ENCODE assay signal across 8 cellular contexts in genomic region chr2:186485576-186485870, GRCh38. TPM values are rescaled to one million over a fixed set of nuclear protein-coding genes. Genes with fewer than 3 reads are reported as not detected.
DNase-seq lines count a peak whose midpoint lies in the region; ATAC-seq, FAIRE-seq and TF ChIP-seq lines count a peak whose summit lies in the region.

No MANE protein-coding gene starts in this region.

- CTCF ChIA-PET in activated CD8-positive, alpha-beta memory T cell treated with anti-CD3 and anti-CD28 coated beads, Interleukin-2, amount 10 ng/mL, durations not matched to agents 7 days and 5 days (lab: Charles Lee): interaction anchor here (0.9 to 1.9 kb wide), 3 partner anchors 18 to 156 kb away, joined by 4 to 13 read pairs (median 4); no protein-coding TSS in a partner anchor

- dilution Hi-C loops in keratinocyte (cut with MboI; ENCODE audit: extremely low pct_ligation_motif_present, low sequenced_read_pairs): no loop called here

- peaks cover 2% of the 10 kb centered on the region for H3K9me1 ChIP-seq in keratinocyte (ENCODE audit: control insufficient read depth, extremely low read depth, insufficient read depth, low read length)

- H3K27me3 ChIP-seq in keratinocyte (ENCODE audit: control insufficient read depth, extremely low read depth, insufficient read depth, low read length) (no peaks in the 10 kb centered on the region), thyroid gland (no peaks in the 10 kb centered on the region)

- intact Hi-C loops in thyroid gland (cut with DNase I): no loop called here

- H2AFZ ChIP-seq in keratinocyte (ENCODE audit: control insufficient read depth, low read length): peak overlapping the region; percentile 90

- 0% methylated on average over 10 of the region's 10 CpGs for WGBS in thyroid gland, 2 donors

- H3K4me2 ChIP-seq in keratinocyte (ENCODE audit: control insufficient read depth, extremely low read depth, insufficient read depth, low read depth, low read length): peak overlapping the region; percentile 93

- H3K4me1 ChIP-seq in keratinocyte (ENCODE audit: control insufficient read depth, extremely low read depth, insufficient read depth, low read length) (peaks cover 33% of the 10 kb centered on the region), thyroid gland (peaks cover 21 to 25% of the 10 kb centered on the region in 2 donors)

- H3K27ac ChIP-seq in keratinocyte (ENCODE audit: control insufficient read depth, insufficient read depth, low read length) (peak overlapping the region; percentile 97), thyroid gland (peak overlapping the region; percentile 80 to 93 (median 91))

- in situ Hi-C loops in GM13977 (cut with MboI; ENCODE audit: low pct_unique_long_range_greater_than_20kb, low sequenced_read_pairs, unreplicated experiment): no loop called here

- no peak for TF ChIP-seq POLR2A in thyroid gland (IDR thresholded peaks at IDR 0.05)

- TF ChIP-seq CTCF in keratinocyte (optimal IDR thresholded peaks at IDR 0.05 in 1 of 3, IDR thresholded peaks at IDR 0.05 in 1 of 3, conservative IDR thresholded peaks at IDR 0.05 in 1 of 3; ENCODE audit: extremely low read depth in 1 of 3, insufficient read depth in 2 of 3, low read length in 3 of 3) (no peak), thyroid gland (IDR thresholded peaks at IDR 0.05) (no peak), GM13977 (IDR thresholded peaks at IDR 0.05; ENCODE audit: extremely low read depth, insufficient read depth, missing control alignments) (no peak)

- peak overlapping the region; percentile 98 for H3K9ac ChIP-seq in keratinocyte (ENCODE audit: control insufficient read depth, extremely low read depth, insufficient read depth, low read length)

- DNase-seq in activated CD8-positive, alpha-beta memory T cell treated with anti-CD3 and anti-CD28 coated beads, Interleukin-2, amount 10 ng/mL, durations not matched to agents 7 days and 5 days: no peak
- DNase-seq in activated CD8-positive, alpha-beta memory T cell treated with anti-CD3 and anti-CD28 coated beads, Interleukin-2, amount 50 U/mL, for 48 hours: no peak
- DNase-seq in keratinocyte (ENCODE audit: low read depth, low spot score): no peak
- no peak for DNase-seq in thyroid gland
- DNase-seq in GM13977 (ENCODE audit: low spot score): no peak
- no peak for DNase-seq in NCI-H1417 treated with DMSO at 0.1 percent for 48 hours (lab: John Stamatoyannopoulos, UW)
- no peak for DNase-seq in NCI-H526 treated with DMSO at 0.1 percent for 48 hours (lab: John Stamatoyannopoulos, UW)

- peak overlapping the region; percentile 98 for H3K4me3 Mint-ChIP-seq in activated CD8-positive, alpha-beta memory T cell treated with anti-CD3 and anti-CD28 coated beads, Interleukin-2, amount 10 ng/mL, durations not matched to agents 7 days and 5 days
- peak overlapping the region; percentile 99 for H3K4me3 Mint-ChIP-seq in activated T-helper 17 cell treated with anti-CD3 and anti-CD28 coated beads, Interleukin-2, amount 50 U/mL, for 72 hours

- no peaks in the 10 kb centered on the region for H3K9me3 Mint-ChIP-seq in activated CD8-positive, alpha-beta memory T cell treated with anti-CD3 and anti-CD28 coated beads, Interleukin-2, amount 10 ng/mL, durations not matched to agents 7 days and 5 days (ENCODE audit: low read depth)
- H3K9me3 Mint-ChIP-seq in activated T-helper 17 cell treated with anti-CD3 and anti-CD28 coated beads, Interleukin-2, amount 50 U/mL, for 72 hours: no peaks in the 10 kb centered on the region

- H3K4me3 ChIP-seq in keratinocyte (ENCODE audit: control insufficient read depth in 2 of 3, extremely low read depth in 1 of 3, insufficient read depth in 2 of 3, low read depth in 1 of 3, low read length in 3 of 3) (peak overlapping the region; percentile 66 to 76 (median 72)), thyroid gland (replicated peaks in 1 of 3) (peak overlapping the region; percentile 63 to 90 (median 75))

- peaks cover 4% of the 10 kb centered on the region for H4K20me1 ChIP-seq in keratinocyte (ENCODE audit: control insufficient read depth, extremely low read depth, insufficient read depth, low read length)

- peaks cover 55% of the 10 kb centered on the region for H3K79me2 ChIP-seq in keratinocyte (ENCODE audit: control insufficient read depth, insufficient read depth, low read length)

- H3K36me3 Mint-ChIP-seq in activated CD8-positive, alpha-beta memory T cell treated with anti-CD3 and anti-CD28 coated beads, Interleukin-2, amount 10 ng/mL, durations not matched to agents 7 days and 5 days: peaks cover 9% of the 10 kb centered on the region
- peaks cover 38% of the 10 kb centered on the region for H3K36me3 Mint-ChIP-seq in activated T-helper 17 cell treated with anti-CD3 and anti-CD28 coated beads, Interleukin-2, amount 50 U/mL, for 72 hours (ENCODE audit: low read depth)

- H3K36me3 ChIP-seq in keratinocyte (ENCODE audit: control insufficient read depth in 2 of 2, extremely low read depth in 1 of 2, insufficient read depth in 2 of 2, low read length in 2 of 2): no peaks in the 10 kb centered on the region
- H3K36me3 ChIP-seq in thyroid gland: no peaks in the 10 kb centered on the region

- H3K27ac Mint-ChIP-seq in activated CD8-positive, alpha-beta memory T cell treated with anti-CD3 and anti-CD28 coated beads, Interleukin-2, amount 10 ng/mL, durations not matched to agents 7 days and 5 days: peak overlapping the region; percentile 100
- H3K27ac Mint-ChIP-seq in activated T-helper 17 cell treated with anti-CD3 and anti-CD28 coated beads, Interleukin-2, amount 50 U/mL, for 72 hours: peak overlapping the region; percentile 99

- no peaks in the 10 kb centered on the region for H3K27me3 Mint-ChIP-seq in activated CD8-positive, alpha-beta memory T cell treated with anti-CD3 and anti-CD28 coated beads, Interleukin-2, amount 10 ng/mL, durations not matched to agents 7 days and 5 days
- H3K27me3 Mint-ChIP-seq in activated T-helper 17 cell treated with anti-CD3 and anti-CD28 coated beads, Interleukin-2, amount 50 U/mL, for 72 hours: no peaks in the 10 kb centered on the region

- no peak for FAIRE-seq in keratinocyte (lab: Jason Lieb, UNC)

- H3K9me3 ChIP-seq in keratinocyte (ENCODE audit: control insufficient read depth, low read depth, low read length) (no peaks in the 10 kb centered on the region), thyroid gland (no peaks in the 10 kb centered on the region)

- H3K4me1 Mint-ChIP-seq in activated CD8-positive, alpha-beta memory T cell treated with anti-CD3 and anti-CD28 coated beads, Interleukin-2, amount 10 ng/mL, durations not matched to agents 7 days and 5 days: peaks cover 53% of the 10 kb centered on the region
- H3K4me1 Mint-ChIP-seq in activated T-helper 17 cell treated with anti-CD3 and anti-CD28 coated beads, Interleukin-2, amount 50 U/mL, for 72 hours: peaks cover 30% of the 10 kb centered on the region

- ATAC-seq in activated CD8-positive, alpha-beta memory T cell treated with anti-CD3 and anti-CD28 coated beads, Interleukin-2, amount 10 ng/mL, durations not matched to agents 7 days and 5 days: no peak
- no peak for ATAC-seq in activated T-helper 17 cell treated with anti-CD3 and anti-CD28 coated beads, Interleukin-2, amount 50 U/mL, for 72 hours (replicated peaks)

RNA-seq across cellular contexts. Expression of gene ZC3H15, which starts 0.5 kb away (rescaled TPM):
- total RNA-seq in activated CD8-positive, alpha-beta memory T cell treated with anti-CD3 and anti-CD28 coated beads, Interleukin-2, amount 10 ng/mL, durations not matched to agents 7 days and 5 days: 10 to 100 TPM; 67.3 to 87.2 TPM
- total RNA-seq in activated T-helper 17 cell treated with anti-CD3 and anti-CD28 coated beads, Interleukin-2, amount 50 U/mL, for 72 hours: 10 to 100 TPM; 54.4 to 82.0 TPM
- polyA plus RNA-seq in keratinocyte: 57.7 to 116 TPM (median 74.9 TPM) in 3 replicates
- polyA plus RNA-seq in keratinocyte (2011; ENCODE audit: low read depth): 363 TPM
- 80.8 and 167 TPM in 2 replicates for polyA plus RNA-seq in keratinocyte (2011; cell fraction: cytosol; rRNA removed)
- polyA plus RNA-seq in keratinocyte (2011; cell fraction: nucleus; rRNA removed): 52.7 and 84.8 TPM in 2 replicates
- polyA plus RNA-seq in keratinocyte (2012; ENCODE audit: low replicate concordance): 74.9 and 78.9 TPM in 2 replicates
- polyA minus RNA-seq in keratinocyte: 6.0 to 48.8 TPM (median 24.6 TPM) in 3 replicates
- polyA minus RNA-seq in keratinocyte (2011; cell fraction: cytosol; rRNA and poly(A)+ RNA removed): 68.1 TPM
- polyA minus RNA-seq in keratinocyte (2011; cell fraction: nucleus; rRNA and poly(A)+ RNA removed): 12.2 and 23.7 TPM in 2 replicates
- total RNA-seq in thyroid gland: 10 to 100 TPM; 56.1 to 74.8 (median 67.5) TPM
